Comparison of ENCODE assay signal across 22 cellular contexts in the genomic region with DNA sequence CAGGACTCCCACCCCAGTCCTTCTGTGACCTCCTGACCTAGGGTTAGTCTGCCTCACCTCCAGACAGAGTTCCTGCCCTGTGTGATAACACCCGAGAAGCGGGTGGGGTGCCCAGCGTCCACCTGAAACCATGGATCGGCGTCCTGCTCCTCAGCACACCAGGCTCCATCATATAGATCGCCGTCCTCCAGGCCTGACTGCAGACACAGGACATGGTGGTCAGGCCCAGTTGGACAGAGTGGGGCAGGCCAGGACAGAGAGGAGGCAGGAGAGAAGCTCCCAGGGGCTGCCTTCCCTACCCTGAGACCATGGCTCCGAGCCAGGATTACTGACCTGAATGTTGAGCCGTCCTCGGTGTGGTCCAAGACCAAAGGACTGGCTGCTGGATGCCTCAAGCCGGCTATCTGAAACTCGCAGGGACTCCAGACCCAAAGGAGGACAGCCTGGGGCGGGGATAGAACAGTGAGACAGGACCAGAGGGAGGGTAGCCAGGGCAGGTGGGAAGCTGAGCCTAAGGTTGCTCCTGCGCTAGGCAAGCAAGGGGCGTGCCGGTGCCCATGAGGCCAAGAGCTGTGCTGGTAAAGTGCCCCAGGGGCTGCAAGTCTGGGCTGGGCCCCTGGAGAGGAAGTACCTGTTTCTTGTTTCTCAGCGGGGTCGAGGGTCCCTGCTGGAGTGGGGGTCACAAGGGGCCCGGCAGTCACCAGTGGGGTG. TPM values are rescaled to one million over a fixed set of nuclear protein-coding genes. Genes with fewer than 3 reads are reported as not detected.
"Had no signal": no experiment of that assay in that cellular context is flagged by ENCODE, and none has a peak within 500 bp of the region (broad histone marks: within the 10 kb centered on the region; RNA-seq: fewer than 3 reads in every experiment).

No MANE protein-coding gene starts in this region.

- H3K36me3 ChIP-seq: ascending aorta, tibial artery had no signal

- H3K4me3 ChIP-seq: ascending aorta, psoas muscle, skin epidermis, tibial artery had no signal

- H3K9me3 ChIP-seq: ascending aorta, psoas muscle, tibial artery had no signal

- DNase-seq: activated CD4-positive, alpha-beta T cell treated with anti-CD3 and anti-CD28 coated beads, Interleukin-2, amount 50 U/mL, for 4 hours; activated gamma-delta T cell; activated T-cell treated with anti-CD3 and anti-CD28 coated beads, Interleukin-2, amount 50 U/mL, for 72 hours; cortex of kidney; hypothalamus; nucleus accumbens; psoas muscle; right cardiac atrium; stimulated activated naive CD8-positive, alpha-beta T cell treated with anti-CD3 and anti-CD28 coated beads, Interleukin-15, Interleukin-2, amounts not matched to agents 100 U/mL and 50 U/mL, for 24 hours; substantia nigra; tibial artery had no signal

- H3K4me1 ChIP-seq: ascending aorta, psoas muscle had no signal

- ATAC-seq: activated T-cell treated with anti-CD3 and anti-CD28 coated beads, Interleukin-2, amount 50 U/mL, for 72 hours; psoas muscle; right cardiac atrium; stimulated activated naive CD8-positive, alpha-beta T cell treated with anti-CD3 and anti-CD28 coated beads, Interleukin-15, Interleukin-2, amounts not matched to agents 100 U/mL and 50 U/mL, for 24 hours had no signal

- H3K27ac ChIP-seq: ascending aorta, psoas muscle, tibial artery had no signal

- H3K27ac Mint-ChIP-seq: activated naive CD4-positive, alpha-beta T cell treated with anti-CD3 and anti-CD28 coated beads, Interleukin-2, amount 50 U/mL, for 24 hours; activated T-cell treated with anti-CD3 and anti-CD28 coated beads, Interleukin-2, amount 50 U/mL, for 72 hours; T-helper 2 cell treated with Interferon-gamma antibody and Interleukin-4, amounts not matched to agents 5 μg/mL and 100 μg/mL, for 36 hours had no signal

- H3K9me3 Mint-ChIP-seq: activated naive CD4-positive, alpha-beta T cell treated with anti-CD3 and anti-CD28 coated beads, Interleukin-2, amount 50 U/mL, for 24 hours; activated T-cell treated with anti-CD3 and anti-CD28 coated beads, Interleukin-2, amount 50 U/mL, for 72 hours; central memory CD8-positive, alpha-beta T cell; T-helper 2 cell treated with Interferon-gamma antibody and Interleukin-4, amounts not matched to agents 5 μg/mL and 100 μg/mL, for 36 hours had no signal

RNA-seq across cellular contexts. Expression of gene CPXM1, which starts 2.2 kb away (rescaled TPM):
- total RNA-seq: ascending aorta, myocyte had no signal

RNA-seq across cellular contexts. Expression of gene C20orf141, which starts 16.5 kb away (rescaled TPM):
- total RNA-seq: activated CD8-positive, alpha-beta memory T cell treated with anti-CD3 and anti-CD28 coated beads for 36 hours; activated T-cell treated with anti-CD3 and anti-CD28 coated beads, Interleukin-2, amount 50 U/mL, for 72 hours; ascending aorta; frontal cortex; lung microvascular endothelial cell; myocyte; psoas muscle; right cardiac atrium had no signal
- polyA plus RNA-seq: esophagus, psoas muscle, right cardiac atrium had no signal

RNA-seq across cellular contexts. Expression of gene TMEM239, which starts 17.9 kb away (rescaled TPM):
- total RNA-seq: activated CD8-positive, alpha-beta memory T cell treated with anti-CD3 and anti-CD28 coated beads for 36 hours; activated T-cell treated with anti-CD3 and anti-CD28 coated beads, Interleukin-2, amount 50 U/mL, for 72 hours; ascending aorta; frontal cortex; lung microvascular endothelial cell; myocyte; psoas muscle; right cardiac atrium had no signal
- polyA plus RNA-seq: adipose tissue, esophagus, psoas muscle, right cardiac atrium had no signal
